ENCODE assay signal across 16 cellular contexts in the genomic region with DNA sequence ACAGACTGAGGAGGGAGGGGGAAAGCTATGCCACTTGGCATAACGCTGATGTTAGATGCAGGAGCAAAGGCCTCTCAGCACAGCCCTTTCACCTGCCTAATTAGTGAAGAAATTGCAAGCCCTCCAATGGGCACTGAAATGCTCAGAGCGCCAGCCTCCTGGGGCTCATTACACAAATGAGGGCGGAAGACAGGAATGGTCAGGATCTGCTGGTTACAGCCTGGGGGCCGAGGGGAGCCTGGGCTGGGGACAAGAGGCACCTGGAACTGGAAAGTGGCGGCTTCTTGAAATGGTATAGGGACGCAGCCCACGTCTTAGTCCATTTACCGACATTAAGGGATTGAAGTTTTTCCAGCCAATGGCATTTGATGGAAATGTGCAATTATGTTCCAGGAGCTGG. TPM values are rescaled to one million over a fixed set of nuclear protein-coding genes. Genes with fewer than 3 reads are reported as not detected.
A peak's percentile ranks its signal among the peaks of the same experiment; 100 is the strongest.
DNase-seq lines count a peak whose midpoint lies in the region; ATAC-seq lines count a peak whose summit lies in the region.
"Had no signal": no experiment of that assay in that cellular context is flagged by ENCODE, and none has a peak within 500 bp of the region (broad histone marks: within the 10 kb centered on the region; RNA-seq: fewer than 3 reads in every experiment).

No MANE protein-coding gene starts in this region.

- H3K27ac ChIP-seq in epithelial cell of prostate = peak overlapping the region; percentile 65
- H3K27ac ChIP-seq: Peyer's patch had no signal

- H3K27me3 Mint-ChIP-seq in activated CD4-positive, alpha-beta T cell treated with anti-CD3 and anti-CD28 coated beads, Interleukin-2, amount 10 ng/mL, durations not matched to agents 24 days and 14 days = peaks cover 2% of the 10 kb centered on the region
- H3K27me3 Mint-ChIP-seq in activated naive CD4-positive, alpha-beta T cell treated with anti-CD3 and anti-CD28 coated beads for 36 hours (ENCODE audit: low read depth) = no peaks in the 10 kb centered on the region
- H3K27me3 Mint-ChIP-seq in activated T-cell treated with anti-CD3 and anti-CD28 coated beads, Interleukin-2, amount 50 U/mL, for 24 hours = no peaks in the 10 kb centered on the region
- H3K27me3 Mint-ChIP-seq: CD4-positive, alpha-beta memory T cell had no signal

- ATAC-seq in GM19397 (IDR thresholded peaks at IDR 0.05; ENCODE audit: unreplicated experiment) = no peak

- CTCF ChIA-PET in activated naive CD4-positive, alpha-beta T cell treated with anti-CD3 and anti-CD28 coated beads for 36 hours (lab: Charles Lee) = no interaction called here

- H3K27ac Mint-ChIP-seq in activated CD4-positive, alpha-beta T cell treated with anti-CD3 and anti-CD28 coated beads, Interleukin-2, amount 10 ng/mL, durations not matched to agents 24 days and 14 days = no peak overlapping the region
- no peak overlapping the region for H3K27ac Mint-ChIP-seq in activated naive CD4-positive, alpha-beta T cell treated with anti-CD3 and anti-CD28 coated beads for 36 hours
- H3K27ac Mint-ChIP-seq in activated T-cell treated with anti-CD3 and anti-CD28 coated beads, Interleukin-2, amount 50 U/mL, for 24 hours = no peak overlapping the region
- H3K27ac Mint-ChIP-seq: CD4-positive, alpha-beta memory T cell had no signal

- intact Hi-C loops in activated CD4-positive, alpha-beta T cell treated with anti-CD3 and anti-CD28 coated beads, Interleukin-2, amount 10 ng/mL, durations not matched to agents 24 days and 14 days (cut with micrococcal nuclease) = no loop called here
- intact Hi-C loops in activated naive CD4-positive, alpha-beta T cell treated with anti-CD3 and anti-CD28 coated beads for 36 hours (cut with micrococcal nuclease) = no loop called here

- H3K4me3 Mint-ChIP-seq in activated CD4-positive, alpha-beta T cell treated with anti-CD3 and anti-CD28 coated beads, Interleukin-2, amount 10 ng/mL, durations not matched to agents 24 days and 14 days = no peak overlapping the region
- H3K4me3 Mint-ChIP-seq in activated naive CD4-positive, alpha-beta T cell treated with anti-CD3 and anti-CD28 coated beads for 36 hours = no peak overlapping the region
- no peak overlapping the region for H3K4me3 Mint-ChIP-seq in activated T-cell treated with anti-CD3 and anti-CD28 coated beads, Interleukin-2, amount 50 U/mL, for 24 hours
- H3K4me3 Mint-ChIP-seq: CD4-positive, alpha-beta memory T cell had no signal

- no peaks in the 10 kb centered on the region for H3K4me1 Mint-ChIP-seq in activated CD4-positive, alpha-beta T cell treated with anti-CD3 and anti-CD28 coated beads, Interleukin-2, amount 10 ng/mL, durations not matched to agents 24 days and 14 days
- peaks cover 5% of the 10 kb centered on the region for H3K4me1 Mint-ChIP-seq in activated naive CD4-positive, alpha-beta T cell treated with anti-CD3 and anti-CD28 coated beads for 36 hours (ENCODE audit: low read depth)
- peaks cover 1% of the 10 kb centered on the region for H3K4me1 Mint-ChIP-seq in activated T-cell treated with anti-CD3 and anti-CD28 coated beads, Interleukin-2, amount 50 U/mL, for 24 hours (ENCODE audit: low read depth)
- H3K4me1 Mint-ChIP-seq: CD4-positive, alpha-beta memory T cell had no signal

- peaks cover 9% of the 10 kb centered on the region for H3K9me3 Mint-ChIP-seq in activated CD4-positive, alpha-beta T cell treated with anti-CD3 and anti-CD28 coated beads, Interleukin-2, amount 10 ng/mL, durations not matched to agents 24 days and 14 days
- peaks cover 6% of the 10 kb centered on the region for H3K9me3 Mint-ChIP-seq in activated naive CD4-positive, alpha-beta T cell treated with anti-CD3 and anti-CD28 coated beads for 36 hours
- H3K9me3 Mint-ChIP-seq in activated T-cell treated with anti-CD3 and anti-CD28 coated beads, Interleukin-2, amount 50 U/mL, for 24 hours = peaks cover 3% of the 10 kb centered on the region

- DNase-seq in activated CD4-positive, alpha-beta T cell treated with anti-CD3 and anti-CD28 coated beads, Interleukin-2, amount 10 ng/mL, durations not matched to agents 24 days and 14 days = peak; percentile 44
- DNase-seq in activated CD4-positive, alpha-beta T cell treated with anti-CD3 and anti-CD28 coated beads, Interleukin-2, amount 50 U/mL, for 4 hours = no peak
- DNase-seq in NCI-H526 (lab: John Stamatoyannopoulos, UW) (peak; percentile 42 to 72), epithelial cell of prostate (ENCODE audit: low read depth, low spot score) (no peak)
- no peak for DNase-seq in activated naive CD4-positive, alpha-beta T cell treated with anti-CD3 and anti-CD28 coated beads for 36 hours
- no peak for DNase-seq in activated T-cell treated with anti-CD3 and anti-CD28 coated beads, Interleukin-2, amount 50 U/mL, for 24 hours
- DNase-seq: CD4-positive, alpha-beta memory T cell; DMS53; EL; KBM-7; NCI-H2029; NCI-H446 treated with DMSO at 0.1 percent for 48 hours; Peyer's patch; Right ventricle myocardium superior had no signal

- peaks cover 2% of the 10 kb centered on the region for H3K36me3 Mint-ChIP-seq in activated CD4-positive, alpha-beta T cell treated with anti-CD3 and anti-CD28 coated beads, Interleukin-2, amount 10 ng/mL, durations not matched to agents 24 days and 14 days (ENCODE audit: low read depth)
- no peaks in the 10 kb centered on the region for H3K36me3 Mint-ChIP-seq in activated naive CD4-positive, alpha-beta T cell treated with anti-CD3 and anti-CD28 coated beads for 36 hours (ENCODE audit: low read depth)
- H3K36me3 Mint-ChIP-seq in activated T-cell treated with anti-CD3 and anti-CD28 coated beads, Interleukin-2, amount 50 U/mL, for 24 hours (ENCODE audit: low read depth) = no peaks in the 10 kb centered on the region

RNA-seq across cellular contexts. Expression of gene PLET1, which starts 50.2 kb away (rescaled TPM):
- total RNA-seq in activated CD4-positive, alpha-beta T cell treated with anti-CD3 and anti-CD28 coated beads, Interleukin-2, amount 10 ng/mL, durations not matched to agents 24 days and 14 days = not detected in 2 replicates
- total RNA-seq in activated naive CD4-positive, alpha-beta T cell treated with anti-CD3 and anti-CD28 coated beads for 36 hours = not detected
- total RNA-seq: CD4-positive, alpha-beta memory T cell; H1; Peyer's patch; Right ventricle myocardium superior had no signal

Comparison
In these comparisons a context has a peak if more than half of its experiments do, and no peak if none do; other contexts are left out.
1. DNase-seq: peak in activated CD4-positive, alpha-beta T cell treated with anti-CD3 and anti-CD28 coated beads, Interleukin-2, amount 10 ng/mL, durations not matched to agents 24 days and 14 days (single experiment) and NCI-H526 (2 of 2); none in activated CD4-positive, alpha-beta T cell treated with anti-CD3 and anti-CD28 coated beads, Interleukin-2, amount 50 U/mL, for 4 hours (0 of 2), epithelial cell of prostate (single experiment), activated naive CD4-positive, alpha-beta T cell treated with anti-CD3 and anti-CD28 coated beads for 36 hours (single experiment) and activated T-cell treated with anti-CD3 and anti-CD28 coated beads, Interleukin-2, amount 50 U/mL, for 24 hours (single experiment).